Comparison of ENCODE assay signal across 7 cellular contexts in the genomic region with DNA sequence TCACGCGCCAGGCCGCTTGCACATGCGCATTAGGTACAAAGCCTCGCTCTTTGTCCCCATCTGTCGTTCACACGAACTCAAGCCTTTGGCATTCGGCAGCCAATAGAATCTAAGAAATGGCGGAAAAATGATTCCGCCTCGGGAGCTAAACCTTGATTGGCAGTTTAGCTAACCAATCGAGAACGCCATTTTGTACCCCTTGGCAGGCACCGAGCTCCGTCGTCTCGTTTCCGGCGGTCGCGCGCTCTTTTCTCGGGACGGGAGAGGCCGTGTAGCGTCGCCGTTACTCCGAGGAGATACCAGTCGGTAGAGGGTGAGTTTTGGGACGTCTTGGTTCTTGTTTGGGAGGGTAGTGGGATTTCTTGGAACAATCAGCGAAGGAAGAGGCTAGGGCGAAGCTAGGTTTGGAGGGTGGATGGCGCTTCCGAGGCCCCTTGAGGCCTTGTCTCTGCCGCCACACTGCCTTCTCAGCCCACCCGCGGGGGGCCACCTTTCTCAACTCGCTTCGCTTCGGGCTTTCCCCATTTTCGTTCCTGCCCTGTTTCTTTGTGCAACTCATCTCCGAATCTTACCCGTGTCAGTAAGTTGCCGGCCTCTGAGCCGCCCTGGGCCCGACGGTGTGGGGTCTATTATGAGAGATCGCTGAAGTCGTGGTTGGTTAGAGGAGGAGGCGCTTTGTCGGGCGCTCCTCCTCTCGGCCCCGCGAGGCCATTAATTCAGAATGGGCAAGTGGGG. TPM values are rescaled to one million over a fixed set of nuclear protein-coding genes. Genes with fewer than 3 reads are reported as not detected.
DNase-seq lines count a peak whose midpoint lies in the region; ATAC-seq, FAIRE-seq and TF ChIP-seq lines count a peak whose summit lies in the region.

A gene with protein sequence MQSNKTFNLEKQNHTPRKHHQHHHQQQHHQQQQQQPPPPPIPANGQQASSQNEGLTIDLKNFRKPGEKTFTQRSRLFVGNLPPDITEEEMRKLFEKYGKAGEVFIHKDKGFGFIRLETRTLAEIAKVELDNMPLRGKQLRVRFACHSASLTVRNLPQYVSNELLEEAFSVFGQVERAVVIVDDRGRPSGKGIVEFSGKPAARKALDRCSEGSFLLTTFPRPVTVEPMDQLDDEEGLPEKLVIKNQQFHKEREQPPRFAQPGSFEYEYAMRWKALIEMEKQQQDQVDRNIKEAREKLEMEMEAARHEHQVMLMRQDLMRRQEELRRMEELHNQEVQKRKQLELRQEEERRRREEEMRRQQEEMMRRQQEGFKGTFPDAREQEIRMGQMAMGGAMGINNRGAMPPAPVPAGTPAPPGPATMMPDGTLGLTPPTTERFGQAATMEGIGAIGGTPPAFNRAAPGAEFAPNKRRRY (plus strand): TSS at position 227 of the 735 bp plus-strand sequence. CDS start 7,003 bp downstream, outside the sequence.

- 40% methylated on average over 56 of the region's 56 CpGs for WGBS in hepatocyte (ENCODE audit: low lambda C conversion rate, missing lambda C conversion rate)

- peak; percentile 82 for ATAC-seq in HG02981 (IDR thresholded peaks at IDR 0.05; ENCODE audit: unreplicated experiment)

- H3K4me1 ChIP-seq in hepatocyte (ENCODE audit: insufficient read depth), result no peaks in the 10 kb centered on the region

- peak within 1 kb of the TSS; percentile 44 for H3K4me3 ChIP-seq in hepatocyte

- no peaks in the 10 kb centered on the region for H3K9me2 ChIP-seq in hepatocyte (replicated peaks; ENCODE audit: insufficient read depth)

- H3K27me3 ChIP-seq in hepatocyte, result no peaks in the 10 kb centered on the region

- H4K20me1 ChIP-seq in hepatocyte (ENCODE audit: insufficient read depth, poor library complexity, severe bottlenecking), result peaks cover 45% of the 10 kb centered on the region

- FAIRE-seq in GM18507 (lab: Jason Lieb, UNC), result peak; percentile 99

- peak; percentile 65 for DNase-seq in GM18507 (ENCODE audit: extremely low spot score, insufficient read length, low read depth)
- peak; percentile 96 to 99 for DNase-seq in NCI-H2081 (lab: John Stamatoyannopoulos, UW)
- peak; percentile 87 for DNase-seq in T1000 (lab: John Stamatoyannopoulos, UW)
- peak; percentile 98 for DNase-seq in astrocyte of the hippocampus (ENCODE audit: low read depth, low spot score)
- DNase-seq in hepatocyte (ENCODE audit: low spot score), result peak; percentile 95
- peak; percentile 96 for DNase-seq in renal cortical epithelial cell (ENCODE audit: low read depth)

- H3K9me3 ChIP-seq in hepatocyte (ENCODE audit: low read depth), result no peaks in the 10 kb centered on the region

- H3K27ac ChIP-seq in hepatocyte, result peak within 1 kb of the TSS; percentile 91

- H3K4me2 ChIP-seq in hepatocyte, result peak within 1 kb of the TSS; percentile 77

- H3K36me3 ChIP-seq in hepatocyte (replicated peaks; ENCODE audit: insufficient read depth, low read depth), result no peaks in the 10 kb centered on the region

- H2AFZ ChIP-seq in hepatocyte, result peak within 1 kb of the TSS; percentile 66

- H3K79me2 ChIP-seq in hepatocyte, result peaks cover 46% of the 10 kb centered on the region

- TF ChIP-seq CTCF in hepatocyte (IDR thresholded peaks at IDR 0.05; ENCODE audit: poor library complexity), result peak; percentile 21

RNA-seq across cellular contexts. Expression of the gene that starts here (rescaled TPM):
- 318 and 330 TPM in 2 replicates for total RNA-seq in hepatocyte
- polyA plus RNA-seq in hepatocyte, result 175 and 204 TPM in 2 replicates
- total RNA-seq in renal cortical epithelial cell, result 409 and 442 TPM in 2 replicates

Comparison
In these comparisons a context has a peak if more than half of its experiments do, and no peak if none do; other contexts are left out.
1. Peak in every context shown above with its lines: DNase-seq, ATAC-seq, H3K4me3 ChIP-seq and H3K27ac ChIP-seq.